Comparison of ENCODE assay signal across 8 cellular contexts in the genomic region with DNA sequence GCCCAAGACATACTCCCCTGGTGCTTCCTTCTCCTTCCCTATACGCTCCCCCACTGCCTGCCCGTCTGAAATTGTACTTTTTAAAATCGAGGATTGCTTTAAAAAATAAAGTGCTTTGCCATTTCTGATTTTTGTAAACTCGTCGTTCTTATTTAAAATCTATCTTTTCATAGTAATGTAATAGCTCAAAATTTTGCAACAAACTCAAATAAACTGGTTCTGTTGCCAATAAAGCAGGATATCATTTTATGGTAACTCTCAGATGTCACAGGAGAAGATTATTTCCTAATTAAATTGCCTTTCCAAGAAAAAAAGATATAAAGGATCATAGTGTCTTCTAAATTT. TPM values are rescaled to one million over a fixed set of nuclear protein-coding genes. Genes with fewer than 3 reads are reported as not detected.
DNase-seq lines count a peak whose midpoint lies in the region; ATAC-seq and TF ChIP-seq lines count a peak whose summit lies in the region.

No MANE protein-coding gene starts in this region.

- H3K9me3 Mint-ChIP-seq in WTC11 = no peaks in the 10 kb centered on the region
- H3K9me3 Mint-ChIP-seq in glutamatergic neuron (ENCODE audit: unreplicated experiment) = peaks cover 23% of the 10 kb centered on the region

- peaks cover 30% of the 10 kb centered on the region for H3K4me1 ChIP-seq in skeletal muscle satellite cell (ENCODE audit: control insufficient read depth, insufficient read depth, low read length)

- TF ChIP-seq CTCF in WTC11 (IDR thresholded peaks at IDR 0.05) (no peak), glutamatergic neuron (IDR thresholded peaks at IDR 0.05; ENCODE audit: partially characterized antibody, unreplicated experiment) (no peak)

- no peaks in the 10 kb centered on the region for H3K27me3 Mint-ChIP-seq in WTC11 (ENCODE audit: low read depth)
- H3K27me3 Mint-ChIP-seq in glutamatergic neuron (ENCODE audit: unreplicated experiment) = peaks cover 17% of the 10 kb centered on the region

- H3K4me3 Mint-ChIP-seq in WTC11 (peak overlapping the region; percentile 76), glutamatergic neuron (ENCODE audit: unreplicated experiment) (peak overlapping the region; percentile 96)

- DNase-seq in H7 (no peak), WTC11 (ENCODE audit: low spot score) (no peak), glutamatergic neuron (no peak), NOMO-1 (lab: John Stamatoyannopoulos, UW; ENCODE audit: unreplicated experiment in 2 of 2) (no peak), T-helper 9 cell (no peak)
- DNase-seq in stimulated activated CD4-positive, alpha-beta T cell treated with anti-CD3 and anti-CD28 coated beads, Interleukin-12 subunit alpha, Interleukin-12 subunit beta, amount 100 ng/mL, for 4 hours = no peak

- no peaks in the 10 kb centered on the region for H3K9me3 ChIP-seq in skeletal muscle satellite cell (replicated peaks; ENCODE audit: low read length)

- no peak for ATAC-seq in WTC11
- no peak for ATAC-seq in GM18858 (IDR thresholded peaks at IDR 0.05; ENCODE audit: unreplicated experiment)

- H3K4me3 ChIP-seq in H7 (ENCODE audit: insufficient read depth, low read depth, low read length) (peak overlapping the region; percentile 82), skeletal muscle satellite cell (ENCODE audit: low read length) (peak overlapping the region; percentile 89)

- H3K36me3 Mint-ChIP-seq in WTC11 (peaks cover 4% of the 10 kb centered on the region; the same call in 1 of the 2 replicates), glutamatergic neuron (ENCODE audit: unreplicated experiment) (peaks cover 8% of the 10 kb centered on the region)

- H3K27me3 ChIP-seq in H7 (ENCODE audit: control insufficient read depth, insufficient read depth, low read length) = no peaks in the 10 kb centered on the region
- no peaks in the 10 kb centered on the region for H3K27me3 ChIP-seq in skeletal muscle satellite cell (ENCODE audit: control insufficient read depth, insufficient read depth, low read length)

- H3K4me2 ChIP-seq in skeletal muscle satellite cell (ENCODE audit: low read length) = peak overlapping the region; percentile 81

- peak overlapping the region; percentile 94 for H3K27ac Mint-ChIP-seq in WTC11
- peak overlapping the region; percentile 97 for H3K27ac Mint-ChIP-seq in glutamatergic neuron (ENCODE audit: unreplicated experiment)

- H3K36me3 ChIP-seq in H7 (replicated peaks; ENCODE audit: control insufficient read depth, insufficient read depth, low read length) (no peaks in the 10 kb centered on the region; the same call in 1 of the 2 replicates), skeletal muscle satellite cell (ENCODE audit: insufficient read depth, low read length) (peaks cover 15% of the 10 kb centered on the region)

- H3K4me1 Mint-ChIP-seq in WTC11 (peaks cover 53% of the 10 kb centered on the region), glutamatergic neuron (ENCODE audit: low read depth, unreplicated experiment) (peaks cover 12% of the 10 kb centered on the region)

- CTCF ChIA-PET in WTC11 (lab: Charles Lee) = no interaction called here

- peak overlapping the region; percentile 89 for H3K9ac ChIP-seq in skeletal muscle satellite cell (ENCODE audit: low read depth, low read length)

- POLR2A ChIA-PET in WTC11 (lab: Charles Lee) = interaction anchor here (1.1 to 1.4 kb wide), 2 partner anchors 20 to 247 kb away, joined by 3 to 4 read pairs; partner anchors contain the start of gene STARD4

TF ChIP-seq in WTC11, 78 proteins besides CTCF, POLR2A, EP300 and RAD21 (continues in another document):
- TF ChIP-seq PRRX2 (CRISPR knock-in tag; IDR thresholded peaks at IDR 0.05) = no peak
- TF ChIP-seq ZNF423 (CRISPR knock-in tag; IDR thresholded peaks at IDR 0.05) = no peak
- TF ChIP-seq, protein P1, sequence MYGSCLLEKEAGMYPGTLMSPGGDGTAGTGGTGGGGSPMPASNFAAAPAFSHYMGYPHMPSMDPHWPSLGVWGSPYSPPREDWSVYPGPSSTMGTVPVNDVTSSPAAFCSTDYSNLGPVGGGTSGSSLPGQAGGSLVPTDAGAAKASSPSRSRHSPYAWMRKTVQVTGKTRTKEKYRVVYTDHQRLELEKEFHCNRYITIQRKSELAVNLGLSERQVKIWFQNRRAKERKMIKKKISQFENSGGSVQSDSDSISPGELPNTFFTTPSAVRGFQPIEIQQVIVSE (CRISPR knock-in tag; IDR thresholded peaks at IDR 0.05; ENCODE audit: borderline replicate concordance) = no peak
- TF ChIP-seq, protein P2, sequence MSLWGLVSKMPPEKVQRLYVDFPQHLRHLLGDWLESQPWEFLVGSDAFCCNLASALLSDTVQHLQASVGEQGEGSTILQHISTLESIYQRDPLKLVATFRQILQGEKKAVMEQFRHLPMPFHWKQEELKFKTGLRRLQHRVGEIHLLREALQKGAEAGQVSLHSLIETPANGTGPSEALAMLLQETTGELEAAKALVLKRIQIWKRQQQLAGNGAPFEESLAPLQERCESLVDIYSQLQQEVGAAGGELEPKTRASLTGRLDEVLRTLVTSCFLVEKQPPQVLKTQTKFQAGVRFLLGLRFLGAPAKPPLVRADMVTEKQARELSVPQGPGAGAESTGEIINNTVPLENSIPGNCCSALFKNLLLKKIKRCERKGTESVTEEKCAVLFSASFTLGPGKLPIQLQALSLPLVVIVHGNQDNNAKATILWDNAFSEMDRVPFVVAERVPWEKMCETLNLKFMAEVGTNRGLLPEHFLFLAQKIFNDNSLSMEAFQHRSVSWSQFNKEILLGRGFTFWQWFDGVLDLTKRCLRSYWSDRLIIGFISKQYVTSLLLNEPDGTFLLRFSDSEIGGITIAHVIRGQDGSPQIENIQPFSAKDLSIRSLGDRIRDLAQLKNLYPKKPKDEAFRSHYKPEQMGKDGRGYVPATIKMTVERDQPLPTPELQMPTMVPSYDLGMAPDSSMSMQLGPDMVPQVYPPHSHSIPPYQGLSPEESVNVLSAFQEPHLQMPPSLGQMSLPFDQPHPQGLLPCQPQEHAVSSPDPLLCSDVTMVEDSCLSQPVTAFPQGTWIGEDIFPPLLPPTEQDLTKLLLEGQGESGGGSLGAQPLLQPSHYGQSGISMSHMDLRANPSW (CRISPR knock-in tag; conservative IDR thresholded peaks at IDR 0.05; ENCODE audit: low read depth) = no peak
- TF ChIP-seq, protein P3, sequence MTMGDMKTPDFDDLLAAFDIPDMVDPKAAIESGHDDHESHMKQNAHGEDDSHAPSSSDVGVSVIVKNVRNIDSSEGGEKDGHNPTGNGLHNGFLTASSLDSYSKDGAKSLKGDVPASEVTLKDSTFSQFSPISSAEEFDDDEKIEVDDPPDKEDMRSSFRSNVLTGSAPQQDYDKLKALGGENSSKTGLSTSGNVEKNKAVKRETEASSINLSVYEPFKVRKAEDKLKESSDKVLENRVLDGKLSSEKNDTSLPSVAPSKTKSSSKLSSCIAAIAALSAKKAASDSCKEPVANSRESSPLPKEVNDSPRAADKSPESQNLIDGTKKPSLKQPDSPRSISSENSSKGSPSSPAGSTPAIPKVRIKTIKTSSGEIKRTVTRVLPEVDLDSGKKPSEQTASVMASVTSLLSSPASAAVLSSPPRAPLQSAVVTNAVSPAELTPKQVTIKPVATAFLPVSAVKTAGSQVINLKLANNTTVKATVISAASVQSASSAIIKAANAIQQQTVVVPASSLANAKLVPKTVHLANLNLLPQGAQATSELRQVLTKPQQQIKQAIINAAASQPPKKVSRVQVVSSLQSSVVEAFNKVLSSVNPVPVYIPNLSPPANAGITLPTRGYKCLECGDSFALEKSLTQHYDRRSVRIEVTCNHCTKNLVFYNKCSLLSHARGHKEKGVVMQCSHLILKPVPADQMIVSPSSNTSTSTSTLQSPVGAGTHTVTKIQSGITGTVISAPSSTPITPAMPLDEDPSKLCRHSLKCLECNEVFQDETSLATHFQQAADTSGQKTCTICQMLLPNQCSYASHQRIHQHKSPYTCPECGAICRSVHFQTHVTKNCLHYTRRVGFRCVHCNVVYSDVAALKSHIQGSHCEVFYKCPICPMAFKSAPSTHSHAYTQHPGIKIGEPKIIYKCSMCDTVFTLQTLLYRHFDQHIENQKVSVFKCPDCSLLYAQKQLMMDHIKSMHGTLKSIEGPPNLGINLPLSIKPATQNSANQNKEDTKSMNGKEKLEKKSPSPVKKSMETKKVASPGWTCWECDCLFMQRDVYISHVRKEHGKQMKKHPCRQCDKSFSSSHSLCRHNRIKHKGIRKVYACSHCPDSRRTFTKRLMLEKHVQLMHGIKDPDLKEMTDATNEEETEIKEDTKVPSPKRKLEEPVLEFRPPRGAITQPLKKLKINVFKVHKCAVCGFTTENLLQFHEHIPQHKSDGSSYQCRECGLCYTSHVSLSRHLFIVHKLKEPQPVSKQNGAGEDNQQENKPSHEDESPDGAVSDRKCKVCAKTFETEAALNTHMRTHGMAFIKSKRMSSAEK (CRISPR knock-in tag; IDR thresholded peaks at IDR 0.05; ENCODE audit: borderline replicate concordance) = no peak
- TF ChIP-seq HMGA2 (CRISPR knock-in tag; IDR thresholded peaks at IDR 0.05) = no peak
- TF ChIP-seq FOXJ3 (CRISPR knock-in tag; IDR thresholded peaks at IDR 0.05; ENCODE audit: borderline replicate concordance) = no peak
- no peak for TF ChIP-seq TP53 (CRISPR knock-in tag; IDR thresholded peaks at IDR 0.05)
- TF ChIP-seq MXD4 (CRISPR knock-in tag; IDR thresholded peaks at IDR 0.05; ENCODE audit: borderline replicate concordance) = no peak
- no peak for TF ChIP-seq NR2C2 (CRISPR knock-in tag; IDR thresholded peaks at IDR 0.05)
- no peak for TF ChIP-seq AR (CRISPR knock-in tag; IDR thresholded peaks at IDR 0.05)

RNA-seq across cellular contexts. Expression of gene NREP, which starts 1.3 kb away (rescaled TPM):
- 199 and 208 TPM in 2 replicates for total RNA-seq in H7 (2014; rRNA removed; shearing (Covaris generic))
- total RNA-seq in WTC11 (2021) = 160 to 172 TPM (median 168 TPM) in 3 replicates
- 904 TPM for total RNA-seq in glutamatergic neuron (ENCODE audit: unreplicated experiment)
- total RNA-seq in skeletal muscle satellite cell (2012; rRNA removed) = 22.6 and 61.4 TPM in 2 replicates
